Comparison of ENCODE assay signal across 9 cellular contexts in genomic region chr16:11613381-11614303, GRCh38. TPM values are rescaled to one million over a fixed set of nuclear protein-coding genes. Genes with fewer than 3 reads are reported as not detected.
A peak's percentile ranks its signal among the peaks of the same experiment; 100 is the strongest.
DNase-seq lines count a peak whose midpoint lies in the region; ATAC-seq and TF ChIP-seq lines count a peak whose summit lies in the region.
"Had no signal": no experiment of that assay in that cellular context is flagged by ENCODE, and none has a peak within 500 bp of the region (broad histone marks: within the 10 kb centered on the region; RNA-seq: fewer than 3 reads in every experiment).

No MANE protein-coding gene starts in this region.

- TF ChIP-seq CTCF in thyroid gland (IDR thresholded peaks at IDR 0.05): no peak

- peak overlapping the region; percentile 15 for H3K4me3 Mint-ChIP-seq in activated naive CD4-positive, alpha-beta T cell treated with anti-CD3 and anti-CD28 coated beads, Interleukin-2, amount 50 U/mL, for 24 hours

- no peaks in the 10 kb centered on the region for H3K27me3 ChIP-seq in thyroid gland

- ATAC-seq in left ventricle myocardium superior: peak; percentile 68
- ATAC-seq in GM21367 (IDR thresholded peaks at IDR 0.05; ENCODE audit: unreplicated experiment): no peak
- ATAC-seq in GM21515 (IDR thresholded peaks at IDR 0.05; ENCODE audit: unreplicated experiment): no peak

- peak overlapping the region; percentile 85 to 99 (median 97) for H3K27ac ChIP-seq in thyroid gland

- intact Hi-C loops in left ventricle myocardium superior (cut with micrococcal nuclease): no loop called here
- intact Hi-C loops in thyroid gland (cut with DNase I): no loop called here

- H3K9me3 Mint-ChIP-seq in activated naive CD4-positive, alpha-beta T cell treated with anti-CD3 and anti-CD28 coated beads, Interleukin-2, amount 50 U/mL, for 24 hours: no peaks in the 10 kb centered on the region

- DNase-seq in activated naive CD4-positive, alpha-beta T cell treated with anti-CD3 and anti-CD28 coated beads, Interleukin-2, amount 50 U/mL, for 16 hours: no peak
- DNase-seq in SIG-M5 (lab: John Stamatoyannopoulos, UW) (peak; percentile 46), left ventricle myocardium superior (peak; percentile 71), thyroid gland (no peak), islet precursor cell (no peak)
- DNase-seq: DND-41 had no signal

- TF ChIP-seq POLR2A in thyroid gland (IDR thresholded peaks at IDR 0.05): no peak

- no peaks in the 10 kb centered on the region for H3K27me3 Mint-ChIP-seq in activated naive CD4-positive, alpha-beta T cell treated with anti-CD3 and anti-CD28 coated beads, Interleukin-2, amount 50 U/mL, for 24 hours

- no peak overlapping the region for H3K4me3 ChIP-seq in thyroid gland (replicated peaks in 1 of 3)

- 77 to 78% methylated on average over 20 of the region's 20 CpGs for WGBS in thyroid gland, 2 donors

- H3K36me3 ChIP-seq in thyroid gland: no peaks in the 10 kb centered on the region

- H3K4me1 Mint-ChIP-seq in activated naive CD4-positive, alpha-beta T cell treated with anti-CD3 and anti-CD28 coated beads, Interleukin-2, amount 50 U/mL, for 24 hours: peaks cover 52% of the 10 kb centered on the region

- peak overlapping the region; percentile 12 for H3K27ac Mint-ChIP-seq in activated naive CD4-positive, alpha-beta T cell treated with anti-CD3 and anti-CD28 coated beads, Interleukin-2, amount 50 U/mL, for 24 hours

- no peaks in the 10 kb centered on the region for H3K36me3 Mint-ChIP-seq in activated naive CD4-positive, alpha-beta T cell treated with anti-CD3 and anti-CD28 coated beads, Interleukin-2, amount 50 U/mL, for 24 hours

- H3K4me1 ChIP-seq in thyroid gland: peaks cover 39 to 53% of the 10 kb centered on the region in 2 donors

- H3K9me3 ChIP-seq in thyroid gland: no peaks in the 10 kb centered on the region

RNA-seq across cellular contexts. Expression of gene LITAF, which starts 26.9 kb away (rescaled TPM):
- total RNA-seq in left ventricle myocardium superior: 70.8 TPM
- total RNA-seq in thyroid gland: 100 to 1,000 TPM; 101 to 136 (median 112) TPM

RNA-seq across cellular contexts. Expression of gene SNN, which starts 54.6 kb away (rescaled TPM):
- 22.4 TPM for total RNA-seq in left ventricle myocardium superior
- total RNA-seq in thyroid gland: 10 to 100 TPM; 31.5 to 50.6 (median 36.3) TPM

Comparison
In these comparisons a context has a peak if more than half of its experiments do, and no peak if none do; other contexts are left out.
1. DNase-seq: peak in SIG-M5 (single experiment) and left ventricle myocardium superior (single experiment); none in activated naive CD4-positive, alpha-beta T cell treated with anti-CD3 and anti-CD28 coated beads, Interleukin-2, amount 50 U/mL, for 16 hours (single experiment), thyroid gland (0 of 2) and islet precursor cell (single experiment).